ENCODE assay signal across 1 cellular context in the genomic region with DNA sequence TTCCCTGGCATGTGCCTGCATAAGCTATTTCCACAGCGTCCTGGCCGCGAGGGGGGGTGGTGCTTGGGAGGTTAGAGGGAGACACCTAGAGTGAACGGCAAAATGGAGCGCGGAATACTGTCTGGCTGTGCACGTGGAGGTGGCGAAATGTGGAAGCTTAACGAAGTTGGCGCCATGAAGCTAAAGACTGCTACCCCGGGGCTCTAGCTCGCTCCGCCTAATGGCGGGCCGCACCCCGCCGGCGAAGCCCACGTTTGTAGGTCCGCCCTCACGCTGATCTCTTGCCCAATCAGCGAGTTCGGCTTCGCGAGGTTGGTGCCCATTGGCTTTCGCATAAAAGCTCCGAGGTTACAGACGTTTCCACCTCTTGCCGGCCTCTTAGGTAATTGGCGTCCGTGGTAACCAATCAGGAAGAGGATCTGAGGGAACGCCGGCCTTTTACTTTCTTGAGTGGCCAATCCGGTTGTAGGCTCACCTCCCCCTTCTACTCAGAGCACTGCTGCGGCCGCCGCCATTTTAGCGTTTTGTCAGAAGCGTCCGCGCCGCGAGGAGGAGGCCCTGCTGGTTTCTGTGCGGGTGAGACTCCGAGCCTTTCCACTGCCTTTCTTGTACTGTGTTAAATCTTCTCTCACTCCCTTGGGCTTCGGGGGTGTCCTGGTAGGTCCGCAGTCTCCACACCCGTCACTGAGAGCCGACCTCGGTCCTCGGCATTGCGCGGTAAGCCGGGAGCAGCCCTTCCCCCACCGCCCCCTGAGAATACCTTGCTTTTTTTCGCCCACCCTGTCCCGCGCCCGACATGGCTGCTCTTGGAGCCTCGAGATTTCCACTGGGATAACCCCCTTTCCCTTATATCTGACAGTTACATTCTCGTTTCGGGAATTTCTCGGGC.
TF ChIP-seq lines count a peak whose summit lies in the region.

A gene with protein sequence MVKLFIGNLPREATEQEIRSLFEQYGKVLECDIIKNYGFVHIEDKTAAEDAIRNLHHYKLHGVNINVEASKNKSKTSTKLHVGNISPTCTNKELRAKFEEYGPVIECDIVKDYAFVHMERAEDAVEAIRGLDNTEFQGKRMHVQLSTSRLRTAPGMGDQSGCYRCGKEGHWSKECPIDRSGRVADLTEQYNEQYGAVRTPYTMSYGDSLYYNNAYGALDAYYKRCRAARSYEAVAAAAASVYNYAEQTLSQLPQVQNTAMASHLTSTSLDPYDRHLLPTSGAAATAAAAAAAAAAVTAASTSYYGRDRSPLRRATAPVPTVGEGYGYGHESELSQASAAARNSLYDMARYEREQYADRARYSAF (plus strand): TSS at position 527 of the 889 bp plus-strand sequence. CDS start 1,009 bp downstream, outside the sequence.

TF ChIP-seq in A549, 52 proteins besides CTCF, POLR2A, EP300 and RAD21 (continued from another document):
- TF ChIP-seq EHMT2 (IDR thresholded peaks at IDR 0.05; ENCODE audit: low read depth) (no peak), FOSL2 (IDR thresholded peaks at IDR 0.05) (no peak), FOSL2 (CRISPR knock-in tag; IDR thresholded peaks at IDR 0.05) (0 out of 2 replicates have a peak, but pooled peaks have one; percentile 18), MAZ (IDR thresholded peaks at IDR 0.05; ENCODE audit: borderline replicate concordance, low read depth, low read length) (no peak), HEYL (CRISPR knock-in tag; IDR thresholded peaks at IDR 0.05) (no peak), POLR2AphosphoS2 (conservative IDR thresholded peaks at IDR 0.05; ENCODE audit: low read length) (no peak; the same call in 1 of the 2 replicates), JUN (IDR thresholded peaks at IDR 0.05) (peak; percentile 87 to 88; a peak in 4 of 5 replicates), CHD4 (IDR thresholded peaks at IDR 0.05; ENCODE audit: borderline replicate concordance) (no peak), NR3C1 (IDR thresholded peaks at IDR 0.05) (no peak), ZNF302 (CRISPR knock-in tag; IDR thresholded peaks at IDR 0.05) (no peak), KDM5A (IDR thresholded peaks at IDR 0.05) (no peak), EHF (CRISPR knock-in tag; IDR thresholded peaks at IDR 0.05) (no peak), TP53 (CRISPR knock-in tag; IDR thresholded peaks at IDR 0.05) (peak; percentile 42; the same call in 1 of the 2 replicates), FOXS1 (CRISPR knock-in tag; IDR thresholded peaks at IDR 0.05) (no peak), ZSCAN20 (CRISPR knock-in tag; IDR thresholded peaks at IDR 0.05) (no peak), BHLHE40 (IDR thresholded peaks at IDR 0.05; ENCODE audit: low read depth, low read length) (no peak), KDM1A (IDR thresholded peaks at IDR 0.05; ENCODE audit: low read depth) (no peak), GATA3 (IDR thresholded peaks at IDR 0.05; ENCODE audit: borderline replicate concordance) (no peak), RFX5 (IDR thresholded peaks at IDR 0.05) (peak; percentile 50; the same call in 1 of the 2 replicates), RNF2 (IDR thresholded peaks at IDR 0.05; ENCODE audit: borderline replicate concordance, low read depth) (no peak), HOXA7 (CRISPR knock-in tag; IDR thresholded peaks at IDR 0.05) (peak; percentile 76; the same call in 1 of the 2 replicates), SREBF2 (IDR thresholded peaks at IDR 0.05) (no peak), ZC3H11A (IDR thresholded peaks at IDR 0.05) (no peak), HOXB5 (CRISPR knock-in tag; IDR thresholded peaks at IDR 0.05) (peak; percentile 47; the same call in 1 of the 2 replicates), RCOR1 (IDR thresholded peaks at IDR 0.05; ENCODE audit: low read depth, low read length) (no peak), HOXB13 (CRISPR knock-in tag; IDR thresholded peaks at IDR 0.05; ENCODE audit: low read depth) (no peak), TFCP2L1 (CRISPR knock-in tag; IDR thresholded peaks at IDR 0.05) (no peak), CHD2 (IDR thresholded peaks at IDR 0.05; ENCODE audit: low read length, partially characterized antibody) (peak; percentile 62), CBX8 (IDR thresholded peaks at IDR 0.05) (no peak), JUNB (IDR thresholded peaks at IDR 0.05) (no peak), FOSB (CRISPR knock-in tag; IDR thresholded peaks at IDR 0.05) (no peak), SMC3 (IDR thresholded peaks at IDR 0.05) (no peak), CEBPB (IDR thresholded peaks at IDR 0.05) (peak in 1 of 2 experiments; percentile 67; a peak in 1 of 4 replicates), ESRRA (IDR thresholded peaks at IDR 0.05; ENCODE audit: borderline replicate concordance, low read length) (no peak)
- TF ChIP-seq, protein P1, sequence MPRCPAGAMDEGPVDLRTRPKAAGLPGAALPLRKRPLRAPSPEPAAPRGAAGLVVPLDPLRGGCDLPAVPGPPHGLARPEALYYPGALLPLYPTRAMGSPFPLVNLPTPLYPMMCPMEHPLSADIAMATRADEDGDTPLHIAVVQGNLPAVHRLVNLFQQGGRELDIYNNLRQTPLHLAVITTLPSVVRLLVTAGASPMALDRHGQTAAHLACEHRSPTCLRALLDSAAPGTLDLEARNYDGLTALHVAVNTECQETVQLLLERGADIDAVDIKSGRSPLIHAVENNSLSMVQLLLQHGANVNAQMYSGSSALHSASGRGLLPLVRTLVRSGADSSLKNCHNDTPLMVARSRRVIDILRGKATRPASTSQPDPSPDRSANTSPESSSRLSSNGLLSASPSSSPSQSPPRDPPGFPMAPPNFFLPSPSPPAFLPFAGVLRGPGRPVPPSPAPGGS (IDR thresholded peaks at IDR 0.05): peak; percentile 88; the same call in 2 of the 3 replicates
- TF ChIP-seq, protein P2, sequence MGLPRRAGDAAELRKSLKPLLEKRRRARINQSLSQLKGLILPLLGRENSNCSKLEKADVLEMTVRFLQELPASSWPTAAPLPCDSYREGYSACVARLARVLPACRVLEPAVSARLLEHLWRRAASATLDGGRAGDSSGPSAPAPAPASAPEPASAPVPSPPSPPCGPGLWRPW (IDR thresholded peaks at IDR 0.05): no peak
- TF ChIP-seq, protein P3, sequence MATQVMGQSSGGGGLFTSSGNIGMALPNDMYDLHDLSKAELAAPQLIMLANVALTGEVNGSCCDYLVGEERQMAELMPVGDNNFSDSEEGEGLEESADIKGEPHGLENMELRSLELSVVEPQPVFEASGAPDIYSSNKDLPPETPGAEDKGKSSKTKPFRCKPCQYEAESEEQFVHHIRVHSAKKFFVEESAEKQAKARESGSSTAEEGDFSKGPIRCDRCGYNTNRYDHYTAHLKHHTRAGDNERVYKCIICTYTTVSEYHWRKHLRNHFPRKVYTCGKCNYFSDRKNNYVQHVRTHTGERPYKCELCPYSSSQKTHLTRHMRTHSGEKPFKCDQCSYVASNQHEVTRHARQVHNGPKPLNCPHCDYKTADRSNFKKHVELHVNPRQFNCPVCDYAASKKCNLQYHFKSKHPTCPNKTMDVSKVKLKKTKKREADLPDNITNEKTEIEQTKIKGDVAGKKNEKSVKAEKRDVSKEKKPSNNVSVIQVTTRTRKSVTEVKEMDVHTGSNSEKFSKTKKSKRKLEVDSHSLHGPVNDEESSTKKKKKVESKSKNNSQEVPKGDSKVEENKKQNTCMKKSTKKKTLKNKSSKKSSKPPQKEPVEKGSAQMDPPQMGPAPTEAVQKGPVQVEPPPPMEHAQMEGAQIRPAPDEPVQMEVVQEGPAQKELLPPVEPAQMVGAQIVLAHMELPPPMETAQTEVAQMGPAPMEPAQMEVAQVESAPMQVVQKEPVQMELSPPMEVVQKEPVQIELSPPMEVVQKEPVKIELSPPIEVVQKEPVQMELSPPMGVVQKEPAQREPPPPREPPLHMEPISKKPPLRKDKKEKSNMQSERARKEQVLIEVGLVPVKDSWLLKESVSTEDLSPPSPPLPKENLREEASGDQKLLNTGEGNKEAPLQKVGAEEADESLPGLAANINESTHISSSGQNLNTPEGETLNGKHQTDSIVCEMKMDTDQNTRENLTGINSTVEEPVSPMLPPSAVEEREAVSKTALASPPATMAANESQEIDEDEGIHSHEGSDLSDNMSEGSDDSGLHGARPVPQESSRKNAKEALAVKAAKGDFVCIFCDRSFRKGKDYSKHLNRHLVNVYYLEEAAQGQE (IDR thresholded peaks at IDR 0.05): 0 out of 2 replicates have a peak, but pooled peaks have one; percentile 27
- TF ChIP-seq, protein P4, sequence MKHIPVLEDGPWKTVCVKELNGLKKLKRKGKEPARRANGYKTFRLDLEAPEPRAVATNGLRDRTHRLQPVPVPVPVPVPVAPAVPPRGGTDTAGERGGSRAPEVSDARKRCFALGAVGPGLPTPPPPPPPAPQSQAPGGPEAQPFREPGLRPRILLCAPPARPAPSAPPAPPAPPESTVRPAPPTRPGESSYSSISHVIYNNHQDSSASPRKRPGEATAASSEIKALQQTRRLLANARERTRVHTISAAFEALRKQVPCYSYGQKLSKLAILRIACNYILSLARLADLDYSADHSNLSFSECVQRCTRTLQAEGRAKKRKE (CRISPR knock-in tag; IDR thresholded peaks at IDR 0.05; ENCODE audit: low read depth): 0 out of 2 replicates have a peak, but pooled peaks have one; percentile 20
- TF ChIP-seq, protein P5, sequence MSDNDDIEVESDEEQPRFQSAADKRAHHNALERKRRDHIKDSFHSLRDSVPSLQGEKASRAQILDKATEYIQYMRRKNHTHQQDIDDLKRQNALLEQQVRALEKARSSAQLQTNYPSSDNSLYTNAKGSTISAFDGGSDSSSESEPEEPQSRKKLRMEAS (IDR thresholded peaks at IDR 0.05): peak; percentile 89
- TF ChIP-seq, protein P6, sequence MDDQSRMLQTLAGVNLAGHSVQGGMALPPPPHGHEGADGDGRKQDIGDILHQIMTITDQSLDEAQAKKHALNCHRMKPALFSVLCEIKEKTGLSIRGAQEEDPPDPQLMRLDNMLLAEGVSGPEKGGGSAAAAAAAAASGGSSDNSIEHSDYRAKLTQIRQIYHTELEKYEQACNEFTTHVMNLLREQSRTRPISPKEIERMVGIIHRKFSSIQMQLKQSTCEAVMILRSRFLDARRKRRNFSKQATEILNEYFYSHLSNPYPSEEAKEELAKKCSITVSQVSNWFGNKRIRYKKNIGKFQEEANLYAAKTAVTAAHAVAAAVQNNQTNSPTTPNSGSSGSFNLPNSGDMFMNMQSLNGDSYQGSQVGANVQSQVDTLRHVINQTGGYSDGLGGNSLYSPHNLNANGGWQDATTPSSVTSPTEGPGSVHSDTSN (IDR thresholded peaks at IDR 0.05): peak; percentile 94
- TF ChIP-seq, protein P7, sequence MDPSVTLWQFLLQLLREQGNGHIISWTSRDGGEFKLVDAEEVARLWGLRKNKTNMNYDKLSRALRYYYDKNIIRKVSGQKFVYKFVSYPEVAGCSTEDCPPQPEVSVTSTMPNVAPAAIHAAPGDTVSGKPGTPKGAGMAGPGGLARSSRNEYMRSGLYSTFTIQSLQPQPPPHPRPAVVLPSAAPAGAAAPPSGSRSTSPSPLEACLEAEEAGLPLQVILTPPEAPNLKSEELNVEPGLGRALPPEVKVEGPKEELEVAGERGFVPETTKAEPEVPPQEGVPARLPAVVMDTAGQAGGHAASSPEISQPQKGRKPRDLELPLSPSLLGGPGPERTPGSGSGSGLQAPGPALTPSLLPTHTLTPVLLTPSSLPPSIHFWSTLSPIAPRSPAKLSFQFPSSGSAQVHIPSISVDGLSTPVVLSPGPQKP (IDR thresholded peaks at IDR 0.05; ENCODE audit: low read depth, low read length): no peak
